1 cellular context compared by ENCODE assay signal in genomic region chr1:6200188-6200809, GRCh38.
TF ChIP-seq lines count a peak whose summit lies in the region.

No MANE protein-coding gene starts in this region.

TF ChIP-seq in HepG2, 621 proteins besides CTCF, POLR2A, EP300 and RAD21:
- TF ChIP-seq KAT8 (CRISPR knock-in tag; IDR thresholded peaks at IDR 0.05) (no peak), REPIN1 (CRISPR knock-in tag; IDR thresholded peaks at IDR 0.05; ENCODE audit: borderline replicate concordance, low read depth) (0 out of 2 replicates have a peak, but pooled peaks have one; percentile 1), ZNF530 (CRISPR knock-in tag; IDR thresholded peaks at IDR 0.05; ENCODE audit: low read depth) (no peak), CBX5 (CRISPR knock-in tag; IDR thresholded peaks at IDR 0.05; ENCODE audit: borderline replicate concordance) (0 out of 2 replicates have a peak, but pooled peaks have one; percentile 8), ZBTB4 (CRISPR knock-in tag; IDR thresholded peaks at IDR 0.05; ENCODE audit: borderline replicate concordance) (peak; percentile 27; the same call in 1 of the 2 replicates), ATF3 (CRISPR knock-in tag; IDR thresholded peaks at IDR 0.05) (no peak), ZBTB14 (CRISPR knock-in tag; IDR thresholded peaks at IDR 0.05) (no peak), MTERF4 (CRISPR knock-in tag; IDR thresholded peaks at IDR 0.05) (no peak), RARA (CRISPR knock-in tag; IDR thresholded peaks at IDR 0.05) (no peak), ZNF615 (CRISPR knock-in tag; IDR thresholded peaks at IDR 0.05; ENCODE audit: borderline replicate concordance) (0 out of 2 replicates have a peak, but pooled peaks have one; percentile 20), KDM1A (CRISPR knock-in tag; IDR thresholded peaks at IDR 0.05) (0 out of 2 replicates have a peak, but pooled peaks have one; percentile 7), MAF1 (CRISPR knock-in tag; IDR thresholded peaks at IDR 0.05; ENCODE audit: borderline replicate concordance) (no peak), HNRNPLL (IDR thresholded peaks at IDR 0.05; ENCODE audit: low read depth, low read length, poor library complexity, severe bottlenecking) (no peak), SMAD9 (CRISPR knock-in tag; IDR thresholded peaks at IDR 0.05) (peak; percentile 2; the same call in 1 of the 2 replicates), ZNF335 (CRISPR knock-in tag; IDR thresholded peaks at IDR 0.05) (no peak), SCMH1 (CRISPR knock-in tag; IDR thresholded peaks at IDR 0.05; ENCODE audit: borderline replicate concordance) (no peak), ZBTB38 (CRISPR knock-in tag; IDR thresholded peaks at IDR 0.05) (peak; percentile 91), SSRP1 (CRISPR knock-in tag; IDR thresholded peaks at IDR 0.05) (no peak)
